11 cellular contexts compared by ENCODE assay signal in genomic region chr1:203046984-203047630, GRCh38. TPM values are rescaled to one million over a fixed set of nuclear protein-coding genes. Genes with fewer than 3 reads are reported as not detected.
DNase-seq lines count a peak whose midpoint lies in the region; ATAC-seq and TF ChIP-seq lines count a peak whose summit lies in the region.
"Had no signal": no experiment of that assay in that cellular context is flagged by ENCODE, and none has a peak within 500 bp of the region (broad histone marks: within the 10 kb centered on the region; RNA-seq: fewer than 3 reads in every experiment).

No MANE protein-coding gene starts in this region.

- no peaks in the 10 kb centered on the region for H3K4me1 ChIP-seq in vagina

- no peaks in the 10 kb centered on the region for H3K9me3 ChIP-seq in vagina

- H3K4me3 ChIP-seq in astrocyte of the spinal cord (ENCODE audit: low read depth, low read length) (no peak overlapping the region), vagina (no peak overlapping the region)

- no peak overlapping the region for H3K27ac ChIP-seq in vagina

- H3K9me3 Mint-ChIP-seq in activated T-helper 2 cell treated with anti-CD3 and anti-CD28 coated beads, Interferon-gamma antibody, Interleukin-2, Interleukin-4, amounts not matched to agents 10 μg/mL and 5 μg/mL and 100 μg/mL, durations not matched to agents 14 hours and 24 hours and 36 hours = no peaks in the 10 kb centered on the region

- no peaks in the 10 kb centered on the region for H3K27me3 ChIP-seq in vagina

- peaks cover 10% of the 10 kb centered on the region for H3K36me3 Mint-ChIP-seq in activated T-helper 2 cell treated with anti-CD3 and anti-CD28 coated beads, Interferon-gamma antibody, Interleukin-2, Interleukin-4, amounts not matched to agents 10 μg/mL and 5 μg/mL and 100 μg/mL, durations not matched to agents 14 hours and 24 hours and 36 hours (ENCODE audit: low read depth)

- TF ChIP-seq CTCF in AG09319 (IDR thresholded peaks at IDR 0.05; ENCODE audit: low read depth, low read length) (no peak), astrocyte of the spinal cord (IDR thresholded peaks at IDR 0.05; ENCODE audit: low read depth, low read length) (no peak), vagina (IDR thresholded peaks at IDR 0.05) (no peak)

- intact Hi-C loops in activated T-helper 2 cell treated with anti-CD3 and anti-CD28 coated beads, Interferon-gamma antibody, Interleukin-2, Interleukin-4, amounts not matched to agents 10 μg/mL and 5 μg/mL and 100 μg/mL, durations not matched to agents 14 hours and 24 hours and 36 hours (cut with micrococcal nuclease) = no loop called here
- intact Hi-C loops in vagina (cut with DNase I) = loop anchor here (10.0 kb wide), 1 partner anchor 288 kb away; no protein-coding TSS in a partner anchor

- DNase-seq in AG09319 (ENCODE audit: extremely low read depth, low read depth) (peak; percentile 29), LHCN-M2 (ENCODE audit: low read depth) (peak; percentile 87), astrocyte of the spinal cord (ENCODE audit: low read depth, low spot score) (peak; percentile 59), left kidney (ENCODE audit: low read depth, low spot score) (peak; percentile 58), medulla oblongata (ENCODE audit: extremely low spot score) (no peak), vagina (ENCODE audit: extremely low spot score in 2 of 2) (no peak)
- DNase-seq in activated T-helper 2 cell treated with anti-CD3 and anti-CD28 coated beads, Interferon-gamma antibody, Interleukin-2, Interleukin-4, amounts not matched to agents 10 μg/mL and 5 μg/mL and 100 μg/mL, durations not matched to agents 14 hours and 24 hours and 36 hours (ENCODE audit: low spot score) = no peak
- DNase-seq: DND-41; NK-92 treated with Interleukin-12 subunit alpha and Interleukin-12 subunit beta, amount 100 ng/mL, for 24 hours had no signal

- no peaks in the 10 kb centered on the region for H3K27me3 Mint-ChIP-seq in activated T-helper 2 cell treated with anti-CD3 and anti-CD28 coated beads, Interferon-gamma antibody, Interleukin-2, Interleukin-4, amounts not matched to agents 10 μg/mL and 5 μg/mL and 100 μg/mL, durations not matched to agents 14 hours and 24 hours and 36 hours (ENCODE audit: low read depth)

- in situ Hi-C loops in astrocyte of the spinal cord (cut with HindIII; ENCODE audit: low sequenced_read_pairs) = no loop called here

- no peak overlapping the region for H3K4me3 Mint-ChIP-seq in activated T-helper 2 cell treated with anti-CD3 and anti-CD28 coated beads, Interferon-gamma antibody, Interleukin-2, Interleukin-4, amounts not matched to agents 10 μg/mL and 5 μg/mL and 100 μg/mL, durations not matched to agents 14 hours and 24 hours and 36 hours (ENCODE audit: low read depth)

- ATAC-seq in GM19324 (IDR thresholded peaks at IDR 0.05; ENCODE audit: low FRiP score, unreplicated experiment) = no peak

- H3K27ac Mint-ChIP-seq in activated T-helper 2 cell treated with anti-CD3 and anti-CD28 coated beads, Interferon-gamma antibody, Interleukin-2, Interleukin-4, amounts not matched to agents 10 μg/mL and 5 μg/mL and 100 μg/mL, durations not matched to agents 14 hours and 24 hours and 36 hours = no peak overlapping the region

- peaks cover 2% of the 10 kb centered on the region for H3K4me1 Mint-ChIP-seq in activated T-helper 2 cell treated with anti-CD3 and anti-CD28 coated beads, Interferon-gamma antibody, Interleukin-2, Interleukin-4, amounts not matched to agents 10 μg/mL and 5 μg/mL and 100 μg/mL, durations not matched to agents 14 hours and 24 hours and 36 hours (ENCODE audit: low read depth)

- no peaks in the 10 kb centered on the region for H3K36me3 ChIP-seq in vagina

- no peak for TF ChIP-seq POLR2A in vagina (IDR thresholded peaks at IDR 0.05)

RNA-seq across cellular contexts. Expression of gene PPFIA4, which starts 20.8 kb away (rescaled TPM):
- total RNA-seq in LHCN-M2 (2014; rRNA removed) = 24.1 and 33.2 TPM in 2 replicates
- 20.1 TPM for polyA plus RNA-seq in LHCN-M2 (2012)
- total RNA-seq in activated T-helper 2 cell treated with anti-CD3 and anti-CD28 coated beads, Interferon-gamma antibody, Interleukin-2, Interleukin-4, amounts not matched to agents 10 μg/mL and 5 μg/mL and 100 μg/mL, durations not matched to agents 14 hours and 24 hours and 36 hours = 33.4 and 35.1 TPM in 2 replicates
- 11.5 TPM for total RNA-seq in vagina

RNA-seq across cellular contexts. Expression of gene MYOG, which starts 38.7 kb away (rescaled TPM):
- total RNA-seq in LHCN-M2 (2014; rRNA removed) (0.13 and 5.7 TPM in 2 replicates), vagina (not detected)
- 1.1 TPM for polyA plus RNA-seq in LHCN-M2 (2012)
- not detected in 2 replicates for total RNA-seq in activated T-helper 2 cell treated with anti-CD3 and anti-CD28 coated beads, Interferon-gamma antibody, Interleukin-2, Interleukin-4, amounts not matched to agents 10 μg/mL and 5 μg/mL and 100 μg/mL, durations not matched to agents 14 hours and 24 hours and 36 hours
- total RNA-seq: aorta had no signal
- polyA plus RNA-seq: aorta had no signal

RNA-seq across cellular contexts. Expression of gene TMEM183A, which starts 39.9 kb away (rescaled TPM):
- total RNA-seq in LHCN-M2 (2014; rRNA removed) (67.0 and 73.5 TPM in 2 replicates), vagina (73.2 TPM)
- 39.7 TPM for polyA plus RNA-seq in LHCN-M2 (2012)
- total RNA-seq in activated T-helper 2 cell treated with anti-CD3 and anti-CD28 coated beads, Interferon-gamma antibody, Interleukin-2, Interleukin-4, amounts not matched to agents 10 μg/mL and 5 μg/mL and 100 μg/mL, durations not matched to agents 14 hours and 24 hours and 36 hours = 74.7 and 75.8 TPM in 2 replicates

Comparison
In these comparisons a context has a peak if more than half of its experiments do, and no peak if none do; other contexts are left out.
1. DNase-seq: peak in AG09319 (single experiment), LHCN-M2 (single experiment), astrocyte of the spinal cord (single experiment) and left kidney (single experiment); none in activated T-helper 2 cell treated with anti-CD3 and anti-CD28 coated beads, Interferon-gamma antibody, Interleukin-2, Interleukin-4, amounts not matched to agents 10 μg/mL and 5 μg/mL and 100 μg/mL, durations not matched to agents 14 hours and 24 hours and 36 hours (single experiment), medulla oblongata (single experiment) and vagina (0 of 2).